ENCODE assay signal across 8 cellular contexts in genomic region chr9:99221266-99221622, GRCh38. TPM values are rescaled to one million over a fixed set of nuclear protein-coding genes. Genes with fewer than 3 reads are reported as not detected.
DNase-seq lines count a peak whose midpoint lies in the region; ATAC-seq and TF ChIP-seq lines count a peak whose summit lies in the region.

No MANE protein-coding gene starts in this region.

- TF ChIP-seq CTCF in PC-3 (conservative IDR thresholded peaks at IDR 0.05; ENCODE audit: low read depth, low read length) (no peak), psoas muscle (IDR thresholded peaks at IDR 0.05) (no peak)

- H3K9ac ChIP-seq in PC-3 (ENCODE audit: low read length): peak overlapping the region; percentile 98

- peaks cover 18% of the 10 kb centered on the region for H4K20me1 ChIP-seq in PC-3 (ENCODE audit: low read length)

- POLR2A ChIA-PET in PC-3 (lab: Charles Lee; ENCODE audit: unreplicated experiment): no interaction called here

- WGBS in psoas muscle, 3 donors: 0 to 1% (median 0%) methylated on average over 26 of the region's 26 CpGs

- H3K4me1 ChIP-seq in PC-3 (ENCODE audit: insufficient read depth, low read length) (peaks cover 11% of the 10 kb centered on the region; the same call in 1 of the 2 replicates), psoas muscle (peaks cover 65% of the 10 kb centered on the region)

- peak overlapping the region; percentile 94 for H3K4me3 ChIP-seq in PC-3 (ENCODE audit: low read length)
- H3K4me3 ChIP-seq in psoas muscle: peak overlapping the region; percentile 80

- H3K27ac ChIP-seq in PC-3 (ENCODE audit: low read length) (peak overlapping the region; percentile 82), psoas muscle (peak overlapping the region; percentile 99)

- ATAC-seq in GM21529 (IDR thresholded peaks at IDR 0.05; ENCODE audit: unreplicated experiment) (peak; percentile 2), PC-3 (no peak), esophagus mucosa (peak; percentile 5), psoas muscle (no peak), HG03139 (IDR thresholded peaks at IDR 0.05; ENCODE audit: unreplicated experiment) (no peak)

- no peak for DNase-seq in PC-3
- DNase-seq in psoas muscle: no peak
- no peak for DNase-seq in NCI-H446 (lab: John Stamatoyannopoulos, UW)
- DNase-seq in NCI-H226: no peak
- no peak for DNase-seq in NCI-H1417 treated with DMSO at 0.1 percent for 48 hours (lab: John Stamatoyannopoulos, UW)

- H3K9me3 ChIP-seq in PC-3 (ENCODE audit: low read length) (no peaks in the 10 kb centered on the region), psoas muscle (no peaks in the 10 kb centered on the region)

- H3F3A ChIP-seq in PC-3 (ENCODE audit: low read length, unreplicated experiment): no peaks in the 10 kb centered on the region

- peak overlapping the region; percentile 95 for H3K4me2 ChIP-seq in PC-3 (ENCODE audit: low read length)

- intact Hi-C loops in PC-3 (cut with micrococcal nuclease): loop anchor here (5.0 kb wide), 1 partner anchor 601 kb away; the partner anchor contains the start of gene NR4A3
- intact Hi-C loops in psoas muscle (cut with DNase I): loop anchor here (2.0 to 5.0 kb wide), 2 partner anchors 36 kb away; no protein-coding TSS in a partner anchor

- no peaks in the 10 kb centered on the region for H3K9me2 ChIP-seq in PC-3 (replicated peaks; ENCODE audit: low read length)

- H3K36me3 ChIP-seq in PC-3 (ENCODE audit: low read depth, low read length) (peaks cover 23% of the 10 kb centered on the region), psoas muscle (ENCODE audit: insufficient read depth in 1 of 2, low read depth in 1 of 2) (peaks cover 0 to 34% of the 10 kb centered on the region in 2 donors)

- H3K79me2 ChIP-seq in PC-3 (ENCODE audit: low read length): peaks cover 89% of the 10 kb centered on the region

- no peaks in the 10 kb centered on the region for H3K27me3 ChIP-seq in PC-3 (ENCODE audit: low read length)
- H3K27me3 ChIP-seq in psoas muscle (ENCODE audit: insufficient read depth in 3 of 3, low read length in 2 of 3): no peaks in the 10 kb centered on the region

- H2AFZ ChIP-seq in PC-3 (ENCODE audit: low read length): peak overlapping the region; percentile 77

- no TSS peak for BruUV-seq in PC-3 (replicated peaks; lab: Mats Ljungman, UMichigan)

- CTCF ChIA-PET in PC-3 (lab: Charles Lee): interaction anchor here (0.6 kb wide), 1 partner anchor 668 kb away, joined by 3 read pairs; no protein-coding TSS in a partner anchor

RNA-seq across cellular contexts. Expression of gene ALG2, which starts 0.5 kb away (rescaled TPM):
- total RNA-seq in PC-3 (2014; rRNA removed) (32.9 and 33.2 TPM in 2 replicates), esophagus mucosa (12.2 TPM), psoas muscle (10 to 100 TPM in 3 of 4 donors, 1 to 10 TPM in 1; 8.3 to 18.8 (median 12.7) TPM)
- 10 to 100 TPM in 2 of 3 donors, 1 to 10 TPM in 1; 6.6 to 15.7 (median 11.5) TPM for polyA plus RNA-seq in psoas muscle

RNA-seq across cellular contexts. Expression of gene SEC61B, which starts 0.8 kb away (rescaled TPM):
- 91.3 and 107 TPM in 2 replicates for total RNA-seq in PC-3 (2014; rRNA removed)
- 75.8 TPM for total RNA-seq in esophagus mucosa
- 10 to 100 TPM; 17.5 to 49.6 (median 36.8) TPM for total RNA-seq in psoas muscle
- polyA plus RNA-seq in psoas muscle: 100 to 1,000 TPM in 1 of 3 donors, 10 to 100 TPM in 2; 67.9 to 145 (median 69.5) TPM

Comparison
In these comparisons a context has a peak if more than half of its experiments do, and no peak if none do; other contexts are left out.
1. ATAC-seq: peak in GM21529 (single experiment) and esophagus mucosa (single experiment); none in PC-3 (single experiment), psoas muscle (0 of 4) and HG03139 (single experiment).